18 cellular contexts compared by ENCODE assay signal in genomic region chr2:118843492-118844132, GRCh38. TPM values are rescaled to one million over a fixed set of nuclear protein-coding genes. Genes with fewer than 3 reads are reported as not detected.
DNase-seq lines count a peak whose midpoint lies in the region; ATAC-seq and TF ChIP-seq lines count a peak whose summit lies in the region.
"Had no signal": no experiment of that assay in that cellular context is flagged by ENCODE, and none has a peak within 500 bp of the region (broad histone marks: within the 10 kb centered on the region; RNA-seq: fewer than 3 reads in every experiment).

No MANE protein-coding gene starts in this region.

- 8 to 16% (median 9%) methylated on average over 10 of the region's 10 CpGs for WGBS in spleen, 5 donors

- H3K27me3 ChIP-seq in spleen (replicated peaks in 1 of 7) (peaks cover 22 to 100% (median 98%) of the 10 kb centered on the region in 7 donors), lower lobe of right lung (ENCODE audit: low read depth) (peaks cover 98% of the 10 kb centered on the region)

- peaks cover 13 to 63% (median 52%) of the 10 kb centered on the region in 6 donors for H3K4me1 ChIP-seq in spleen
- peaks cover 37% of the 10 kb centered on the region for H3K4me1 ChIP-seq in lower lobe of right lung
- H3K4me1 ChIP-seq: Caco-2 had no signal

- DNase-seq in activated naive CD4-positive, alpha-beta T cell (lab: John Stamatoyannopoulos, UW): no peak
- DNase-seq in astrocyte of the spinal cord (ENCODE audit: low read depth, low spot score) (no peak), naive B cell (no peak), spleen (peak; percentile 29), lower lobe of right lung (no peak), NCI-H510A treated with DMSO at 0.1 percent for 48 hours (lab: John Stamatoyannopoulos, UW) (no peak), NCI-H1417 (lab: John Stamatoyannopoulos, UW) (no peak)
- DNase-seq: activated CD8-positive, alpha-beta memory T cell treated with anti-CD3 and anti-CD28 coated beads for 24 hours; central memory CD4-positive, alpha-beta T cell; GF-D8; glutamatergic neuron; left cardiac atrium; right cardiac atrium; stimulated activated naive B cell treated with anti-CD40 and anti-IgM and Interleukin-4, amounts not matched to agents 10 μg/mL and 1 μg/mL and 100 μg/mL, for 72 hours had no signal

- H3K27ac Mint-ChIP-seq in activated naive CD4-positive, alpha-beta T cell treated with anti-CD3 and anti-CD28 coated beads, Interleukin-2, amount 50 U/mL, for 24 hours: no peak overlapping the region
- H3K27ac Mint-ChIP-seq in naive B cell: no peak overlapping the region

- H3K27ac ChIP-seq in spleen: no peak overlapping the region
- no peak overlapping the region for H3K27ac ChIP-seq in lower lobe of right lung

- peak overlapping the region; percentile 61 for H3K4me3 Mint-ChIP-seq in activated naive CD4-positive, alpha-beta T cell treated with anti-CD3 and anti-CD28 coated beads, Interleukin-2, amount 50 U/mL, for 24 hours
- peak overlapping the region in 7 of 8 donors; percentile 54 to 93 (median 64) for H3K4me3 Mint-ChIP-seq in naive B cell

- H3K36me3 Mint-ChIP-seq in activated naive CD4-positive, alpha-beta T cell treated with anti-CD3 and anti-CD28 coated beads, Interleukin-2, amount 50 U/mL, for 24 hours: no peaks in the 10 kb centered on the region
- H3K36me3 Mint-ChIP-seq in naive B cell: no peaks in the 10 kb centered on the region

- H3K9me3 ChIP-seq in spleen (no peaks in the 10 kb centered on the region), lower lobe of right lung (no peaks in the 10 kb centered on the region)
- H3K9me3 ChIP-seq: Caco-2 had no signal

- peak overlapping the region; percentile 30 for H3K4me3 ChIP-seq in astrocyte of the spinal cord (ENCODE audit: low read depth, low read length)
- H3K4me3 ChIP-seq in spleen: peak overlapping the region in 2 of 8 donors; percentile 30 to 57
- H3K4me3 ChIP-seq in lower lobe of right lung: no peak overlapping the region

- intact Hi-C loops in spleen (cut with DNase I; ENCODE audit: low total_unique reads): no loop called here
- intact Hi-C loops in lower lobe of right lung (cut with DNase I): no loop called here

- H3K36me3 ChIP-seq in spleen (no peaks in the 10 kb centered on the region), lower lobe of right lung (no peaks in the 10 kb centered on the region)

- no peaks in the 10 kb centered on the region for H3K9me3 Mint-ChIP-seq in activated naive CD4-positive, alpha-beta T cell treated with anti-CD3 and anti-CD28 coated beads, Interleukin-2, amount 50 U/mL, for 24 hours
- peaks cover 0 to 12% (median 7%) of the 10 kb centered on the region in 7 donors for H3K9me3 Mint-ChIP-seq in naive B cell
- H3K9me3 Mint-ChIP-seq: activated naive CD4-positive, alpha-beta T cell treated with anti-CD3 and anti-CD28 coated beads, Interleukin-2, amount 50 U/mL, for 72 hours; stimulated activated naive B cell treated with anti-CD40 and anti-IgM and Interleukin-4, amounts not matched to agents 10 μg/mL and 1 μg/mL and 100 μg/mL, for 72 hours had no signal

- no peak for TF ChIP-seq POLR2A in spleen (IDR thresholded peaks at IDR 0.05)

- peaks cover 61% of the 10 kb centered on the region for H3K27me3 Mint-ChIP-seq in activated naive CD4-positive, alpha-beta T cell treated with anti-CD3 and anti-CD28 coated beads, Interleukin-2, amount 50 U/mL, for 24 hours
- peaks cover 64 to 84% (median 74%) of the 10 kb centered on the region in 3 donors for H3K27me3 Mint-ChIP-seq in naive B cell

- H3K4me1 Mint-ChIP-seq in activated naive CD4-positive, alpha-beta T cell treated with anti-CD3 and anti-CD28 coated beads, Interleukin-2, amount 50 U/mL, for 24 hours: peaks cover 39% of the 10 kb centered on the region
- H3K4me1 Mint-ChIP-seq in naive B cell: peaks cover 6 to 31% (median 27%) of the 10 kb centered on the region in 3 donors

- in situ Hi-C loops in astrocyte of the spinal cord (cut with HindIII; ENCODE audit: low sequenced_read_pairs): no loop called here

- TF ChIP-seq CTCF in astrocyte of the spinal cord (IDR thresholded peaks at IDR 0.05; ENCODE audit: low read depth, low read length) (no peak), spleen (IDR thresholded peaks at IDR 0.05 in 8 of 11, conservative IDR thresholded peaks at IDR 0.05 in 3 of 11) (no peak), lower lobe of right lung (IDR thresholded peaks at IDR 0.05) (no peak)

- no peak for ATAC-seq in naive B cell (ENCODE audit: low read depth in 2 of 2)
- ATAC-seq in lower lobe of right lung: no peak
- ATAC-seq: activated naive CD4-positive, alpha-beta T cell treated with anti-CD3 and anti-CD28 coated beads, Interleukin-2, amount 50 U/mL, for 72 hours; left cardiac atrium; right cardiac atrium; stimulated activated naive B cell treated with anti-CD40 and anti-IgM and Interleukin-4, amounts not matched to agents 10 μg/mL and 1 μg/mL and 100 μg/mL, for 72 hours had no signal

RNA-seq across cellular contexts. Expression of gene EN1, which starts 3.8 kb away (rescaled TPM):
- polyA plus RNA-seq in naive B cell (ENCODE audit: low read depth in 6 of 6) (not detected), spleen (not detected)
- total RNA-seq in spleen (not detected), lower lobe of right lung (0.15 TPM)
- total RNA-seq: A673; activated naive CD4-positive, alpha-beta T cell treated with anti-CD3 and anti-CD28 coated beads, Interleukin-2, amount 50 U/mL, for 72 hours; left cardiac atrium; right cardiac atrium had no signal
- polyA plus RNA-seq: right cardiac atrium had no signal
